Comparison of ENCODE assay signal across 8 cellular contexts in the genomic region with DNA sequence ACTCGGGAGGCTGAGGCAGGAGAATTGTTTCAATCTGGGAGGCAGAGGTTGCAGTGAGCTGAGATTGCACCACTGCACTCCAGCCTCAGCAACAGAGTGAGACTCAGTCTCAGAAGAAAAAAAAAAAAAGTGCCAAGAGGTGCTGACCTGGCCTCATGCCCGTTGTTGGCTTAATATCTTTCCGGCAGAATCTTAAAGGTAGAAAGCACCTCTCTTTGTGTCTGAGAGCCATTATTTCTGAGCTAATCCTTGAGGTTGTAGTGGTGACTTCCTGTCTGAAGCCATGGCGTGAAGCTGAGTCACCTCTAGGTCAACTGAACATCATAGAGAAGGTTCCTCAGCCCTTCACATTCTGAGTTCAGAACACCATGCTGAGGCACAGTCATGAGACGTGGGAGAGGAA.
DNase-seq lines count a peak whose midpoint lies in the region; ATAC-seq, FAIRE-seq and TF ChIP-seq lines count a peak whose summit lies in the region.

No MANE protein-coding gene starts in this region.

- peak; percentile 90 for FAIRE-seq in K562 (lab: Jason Lieb, UNC)

- TF ChIP-seq RAD21 in K562 (CRISPR knock-in tag; conservative IDR thresholded peaks at IDR 0.05 in 1 of 2, IDR thresholded peaks at IDR 0.05 in 1 of 2): no peak

- H3K27me3 ChIP-seq in right atrium auricular region (no peaks in the 10 kb centered on the region), K562 (ENCODE audit: control insufficient read depth in 2 of 2, insufficient read depth in 2 of 2, low read length in 2 of 2) (peaks cover 0 to under 1% of the 10 kb centered on the region in 2 experiments; a peak in 1 of 5 replicates)

- BruUV-seq in K562 (replicated peaks; lab: Mats Ljungman, UMichigan): no TSS peak

- ATAC-seq in K562 (peak; percentile 83), HG02870 (IDR thresholded peaks at IDR 0.05; ENCODE audit: unreplicated experiment) (no peak)

- 17% methylated on average over 5 of the region's 5 CpGs for WGBS in K562 (ENCODE audit: insufficient coverage, low coverage, missing lambda C conversion rate)

- intact Hi-C loops in cardiac septum (cut with DNase I) (no loop called here), K562 (cut with micrococcal nuclease) (no loop called here)

- peaks cover 94% of the 10 kb centered on the region for H3K36me3 ChIP-seq in right atrium auricular region
- H3K36me3 ChIP-seq in K562 (ENCODE audit: control insufficient read depth, insufficient read depth, low read length): no peaks in the 10 kb centered on the region

- peak overlapping the region; percentile 45 to 57 for H3K27ac ChIP-seq in right atrium auricular region
- peak overlapping the region; percentile 25; the same call in 1 of the 3 replicates for H3K27ac ChIP-seq in K562 (ENCODE audit: extremely low read depth, low read depth, low read length)

- no peak overlapping the region for H3K9ac ChIP-seq in K562 (ENCODE audit: insufficient read depth in 1 of 2, low read depth in 2 of 2, low read length in 2 of 2)

- H3K36me3 Mint-ChIP-seq in progenitor cell of endocrine pancreas (ENCODE audit: insufficient read depth): peaks cover 20% of the 10 kb centered on the region

- POLR2A ChIA-PET in K562 (lab: Yijun Ruan, JAX): interaction anchor here (0.6 to 1.1 kb wide), 4 partner anchors 9 to 371 kb away, joined by 3 read pairs; no protein-coding TSS in a partner anchor

- no peak overlapping the region for H3K4me2 ChIP-seq in K562 (ENCODE audit: insufficient read depth, low read length)

- H3K4me1 Mint-ChIP-seq in progenitor cell of endocrine pancreas (ENCODE audit: low read depth): no peaks in the 10 kb centered on the region

- H2AFZ ChIP-seq in K562 (ENCODE audit: low read depth, low read length): peak overlapping the region; percentile 79

- H3K9me3 ChIP-seq in right atrium auricular region (no peaks in the 10 kb centered on the region), K562 (replicated peaks; ENCODE audit: control insufficient read depth, insufficient read depth, low read depth, low read length) (no peaks in the 10 kb centered on the region)

- CTCF ChIA-PET in K562 (lab: Yijun Ruan, JAX; ENCODE audit: low intra/inter-chr PET ratio): no interaction called here

- TF ChIP-seq EP300 in K562 (IDR thresholded peaks at IDR 0.05; ENCODE audit: low read length): no peak; the same call in 1 of the 2 replicates

- H3K4me3 ChIP-seq in right atrium auricular region: no peak overlapping the region
- H3K4me3 ChIP-seq in K562: no peak overlapping the region

- no peaks in the 10 kb centered on the region for H3K79me2 ChIP-seq in K562 (ENCODE audit: control insufficient read depth, insufficient read depth, low read length)

- TF ChIP-seq POLR2A in K562 (conservative IDR thresholded peaks at IDR 0.05): no peak

- no peaks in the 10 kb centered on the region for H4K20me1 ChIP-seq in K562 (replicated peaks; ENCODE audit: control insufficient read depth, insufficient read depth, low read length)

- TF ChIP-seq CTCF in right atrium auricular region (IDR thresholded peaks at IDR 0.05) (no peak), K562 (IDR thresholded peaks at IDR 0.05 in 2 of 3, conservative IDR thresholded peaks at IDR 0.05 in 1 of 3; ENCODE audit: insufficient read depth in 2 of 3, low read depth in 1 of 3, low read length in 3 of 3) (no peak), progenitor cell of endocrine pancreas (IDR thresholded peaks at IDR 0.05; ENCODE audit: unreplicated experiment) (no peak)

- no peak for DNase-seq in right atrium auricular region (ENCODE audit: low spot score)
- no peak for DNase-seq in cardiac septum (ENCODE audit: low spot score)
- DNase-seq in M059J (ENCODE audit: low read depth): peak; percentile 84
- peak; percentile 33 to 67 (median 52) for DNase-seq in K562 (ENCODE audit: extremely low read depth in 1 of 4, low spot score in 3 of 4)
- no peak for DNase-seq in progenitor cell of endocrine pancreas (ENCODE audit: low spot score, unreplicated experiment)
- no peak for DNase-seq in C1 segment of cervical spinal cord (lab: John Stamatoyannopoulos, UW)
- DNase-seq in UCSD-AML1 (lab: John Stamatoyannopoulos, UW; ENCODE audit: unreplicated experiment): no peak

- H3K4me1 ChIP-seq in right atrium auricular region: peaks cover 0 to 22% of the 10 kb centered on the region in 2 donors
- H3K4me1 ChIP-seq in K562 (replicated peaks in 1 of 2; ENCODE audit: control insufficient read depth in 2 of 2, insufficient read depth in 2 of 2, low read length in 2 of 2): peaks cover 6 to 7% of the 10 kb centered on the region in 2 experiments

- H3K27ac Mint-ChIP-seq in progenitor cell of endocrine pancreas: peak overlapping the region; percentile 45

- no peak overlapping the region for H3K4me3 Mint-ChIP-seq in progenitor cell of endocrine pancreas (ENCODE audit: low read depth)

- H3K9me3 Mint-ChIP-seq in progenitor cell of endocrine pancreas (ENCODE audit: low read depth): no peaks in the 10 kb centered on the region

- no peaks in the 10 kb centered on the region for H3K9me1 ChIP-seq in K562 (ENCODE audit: control insufficient read depth, insufficient read depth, low read length)

- no peaks in the 10 kb centered on the region for H3K27me3 Mint-ChIP-seq in progenitor cell of endocrine pancreas

- in situ Hi-C loops in K562 (cut with MboI): no loop called here

TF ChIP-seq in K562, 482 proteins besides CTCF, POLR2A, EP300 and RAD21 (continues in another document):
- TF ChIP-seq ATF1 (CRISPR knock-in tag; IDR thresholded peaks at IDR 0.05) (no peak), ATF1 (tag; IDR thresholded peaks at IDR 0.05) (0 out of 2 replicates have a peak, but pooled peaks have one; percentile 15), ZNF3 (CRISPR knock-in tag; IDR thresholded peaks at IDR 0.05) (no peak), ZFP36 (IDR thresholded peaks at IDR 0.05; ENCODE audit: low read depth, low read length, partially characterized antibody) (no peak)

Comparison
In these comparisons a context has a peak if more than half of its experiments do, and no peak if none do; other contexts are left out.
1. DNase-seq: peak in M059J (single experiment) and K562 (4 of 4); none in right atrium auricular region (single experiment), cardiac septum (single experiment), progenitor cell of endocrine pancreas (single experiment), C1 segment of cervical spinal cord (0 of 14) and UCSD-AML1 (single experiment).